Comparison of ENCODE assay signal across 1 cellular context in genomic region chr16:55176901-55177300, GRCh38.
TF ChIP-seq lines count a peak whose summit lies in the region.

No MANE protein-coding gene starts in this region.

TF ChIP-seq in HepG2, 621 proteins besides CTCF, POLR2A, EP300 and RAD21 (continued from another document):
- TF ChIP-seq MAFF (IDR thresholded peaks at IDR 0.05; ENCODE audit: low read depth, low read length): 0 out of 2 replicates have a peak, but pooled peaks have one; percentile 20
- TF ChIP-seq AGO2 (optimal IDR thresholded peaks at IDR 0.05; ENCODE audit: low read depth, low read length): no peak
- no peak for TF ChIP-seq PHF5A (CRISPR knock-in tag; IDR thresholded peaks at IDR 0.05; ENCODE audit: low read depth, unreplicated experiment)
- TF ChIP-seq ZNF570 (CRISPR knock-in tag; IDR thresholded peaks at IDR 0.05; ENCODE audit: borderline replicate concordance): no peak
- no peak for TF ChIP-seq GPN1 (CRISPR knock-in tag; IDR thresholded peaks at IDR 0.05; ENCODE audit: borderline replicate concordance)
TF ChIP-seq in HepG2: peak in this region for 2.
